1 cellular context compared by ENCODE assay signal in the genomic region with DNA sequence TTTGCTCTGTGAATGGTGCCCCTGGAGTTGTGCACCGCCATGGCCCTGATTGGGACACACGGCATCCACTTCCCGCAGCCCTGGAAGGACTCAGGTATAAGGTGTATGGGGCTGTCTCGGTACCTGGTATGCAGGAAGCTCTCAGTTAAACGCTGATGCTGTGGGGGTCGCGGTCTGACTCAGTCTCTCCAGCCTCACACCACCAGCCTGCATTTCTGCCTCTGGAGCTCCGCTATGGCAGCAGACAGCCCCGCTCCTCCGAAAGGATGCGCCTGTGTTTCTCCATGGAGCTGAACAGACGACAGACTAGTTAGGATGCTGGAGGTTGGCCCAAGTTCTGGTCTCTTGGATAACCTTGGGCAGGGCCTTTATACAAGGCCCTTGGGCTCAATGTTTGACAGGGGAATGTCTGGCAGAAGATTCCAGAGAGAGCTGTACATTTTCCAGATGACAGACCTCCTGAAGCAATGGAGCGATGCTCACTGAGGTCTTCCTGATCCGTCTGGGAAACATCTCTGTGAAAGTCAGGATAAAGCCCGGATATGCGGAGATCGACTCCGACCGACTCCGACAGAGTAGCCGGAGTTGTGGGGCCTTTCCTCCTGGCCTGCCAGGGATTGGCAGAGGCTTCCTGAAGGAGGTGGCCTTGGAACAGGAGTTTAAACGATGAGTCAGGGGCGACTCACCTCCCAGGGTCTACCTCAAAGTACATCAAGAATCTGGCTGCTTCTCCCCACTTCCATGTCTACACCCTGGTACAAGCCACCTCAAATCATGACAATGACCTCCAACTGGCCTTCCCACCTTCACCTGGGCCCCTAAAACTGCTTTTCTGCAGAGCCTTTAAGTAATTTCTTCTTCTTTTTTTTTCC.
A peak's percentile ranks its signal among the peaks of the same experiment; 100 is the strongest.
TF ChIP-seq lines count a peak whose summit lies in the region.

No MANE protein-coding gene starts in this region.

TF ChIP-seq in HepG2, 621 proteins besides CTCF, POLR2A, EP300 and RAD21:
- no peak for TF ChIP-seq POLR2G (IDR thresholded peaks at IDR 0.05; ENCODE audit: low read depth, low read length)
- TF ChIP-seq ZNF274 (CRISPR knock-in tag; IDR thresholded peaks at IDR 0.05) = 0 out of 2 replicates have a peak, but pooled peaks have one; percentile 68
- TF ChIP-seq, protein P1, sequence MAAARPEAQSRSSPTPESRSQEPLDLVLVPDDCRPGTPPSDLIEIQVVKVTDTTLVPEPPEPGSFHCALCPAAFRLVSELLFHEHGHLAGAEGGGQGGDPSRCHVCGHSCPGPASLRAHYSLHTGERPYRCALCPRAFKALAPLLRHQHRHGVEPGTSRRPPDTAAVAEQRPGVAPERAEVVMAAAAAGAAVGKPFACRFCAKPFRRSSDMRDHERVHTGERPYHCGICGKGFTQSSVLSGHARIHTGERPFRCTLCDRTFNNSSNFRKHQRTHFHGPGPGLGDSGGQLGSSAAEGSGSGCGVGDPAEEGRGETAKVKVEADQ (CRISPR knock-in tag; IDR thresholded peaks at IDR 0.05; ENCODE audit: borderline replicate concordance) = 0 out of 2 replicates have a peak, but pooled peaks have one; percentile 28
- peak; percentile 53; the same call in 1 of the 2 replicates for TF ChIP-seq NRL (CRISPR knock-in tag; IDR thresholded peaks at IDR 0.05; ENCODE audit: borderline replicate concordance)
- peak; percentile 83 for TF ChIP-seq FOSL2 (CRISPR knock-in tag; IDR thresholded peaks at IDR 0.05)
- TF ChIP-seq ZNF44 (CRISPR knock-in tag; IDR thresholded peaks at IDR 0.05) = 0 out of 2 replicates have a peak, but pooled peaks have one; percentile 47
- TF ChIP-seq YEATS4 (CRISPR knock-in tag; IDR thresholded peaks at IDR 0.05; ENCODE audit: borderline replicate concordance) = no peak
TF ChIP-seq in HepG2: peak in this region for 5.
